ENCODE assay signal across 10 cellular contexts in genomic region chr16:50309527-50310307, GRCh38. TPM values are rescaled to one million over a fixed set of nuclear protein-coding genes. Genes with fewer than 3 reads are reported as not detected.
DNase-seq lines count a peak whose midpoint lies in the region; ATAC-seq and TF ChIP-seq lines count a peak whose summit lies in the region.
"Had no signal": no experiment of that assay in that cellular context is flagged by ENCODE, and none has a peak within 500 bp of the region (broad histone marks: within the 10 kb centered on the region; RNA-seq: fewer than 3 reads in every experiment).

No MANE protein-coding gene starts in this region.

- no peaks in the 10 kb centered on the region for H3K9me3 Mint-ChIP-seq in CD14-positive monocyte
- H3K9me3 Mint-ChIP-seq in activated naive CD8-positive, alpha-beta T cell (ENCODE audit: low read depth), result no peaks in the 10 kb centered on the region

- 88 to 94% methylated on average over 13 to 14 of the region's 15 CpGs for WGBS in mesodermal cell (ENCODE audit: insufficient coverage in 2 of 2), 2 experiments

- intact Hi-C loops in CD14-positive monocyte (cut with micrococcal nuclease), result no loop called here

- H3K36me3 Mint-ChIP-seq in CD14-positive monocyte, result peaks cover 75 to 98% of the 10 kb centered on the region in 2 donors
- peaks cover 2% of the 10 kb centered on the region for H3K36me3 Mint-ChIP-seq in activated naive CD8-positive, alpha-beta T cell

- H3K4me3 Mint-ChIP-seq in CD14-positive monocyte, result no peak overlapping the region
- no peak overlapping the region for H3K4me3 Mint-ChIP-seq in activated naive CD8-positive, alpha-beta T cell

- peaks cover 0 to 2% (median 1%) of the 10 kb centered on the region in 3 donors for H3K27me3 Mint-ChIP-seq in CD14-positive monocyte (ENCODE audit: low read depth in 3 of 3)
- no peaks in the 10 kb centered on the region for H3K27me3 Mint-ChIP-seq in activated naive CD8-positive, alpha-beta T cell
- H3K27me3 Mint-ChIP-seq: progenitor cell of endocrine pancreas had no signal

- peak overlapping the region; percentile 16 for H3K27ac ChIP-seq in mesodermal cell (ENCODE audit: low read depth, low read length, severe bottlenecking)

- no peak overlapping the region for H3K4me3 ChIP-seq in mesodermal cell (ENCODE audit: extremely low read depth, insufficient read depth, low read length, poor library complexity, severe bottlenecking)

- TF ChIP-seq CTCF in CD14-positive monocyte (IDR thresholded peaks at IDR 0.05), result no peak
- no peak for TF ChIP-seq CTCF in GM20000 (IDR thresholded peaks at IDR 0.05; ENCODE audit: extremely low read depth, missing control alignments)

- H3K4me1 ChIP-seq in mesodermal cell (ENCODE audit: control insufficient read depth, insufficient read depth, low read length, poor library complexity, severe bottlenecking), result peaks cover 17% of the 10 kb centered on the region

- ATAC-seq in GM19328 (IDR thresholded peaks at IDR 0.05; ENCODE audit: unreplicated experiment) (no peak), HG03108 (IDR thresholded peaks at IDR 0.05; ENCODE audit: unreplicated experiment) (no peak)

- H3K4me1 Mint-ChIP-seq in CD14-positive monocyte, result peaks cover 28% of the 10 kb centered on the region
- H3K4me1 Mint-ChIP-seq in activated naive CD8-positive, alpha-beta T cell (ENCODE audit: low read depth), result peaks cover 15% of the 10 kb centered on the region

- peaks cover 26% of the 10 kb centered on the region for H3K36me3 ChIP-seq in mesodermal cell (ENCODE audit: control insufficient read depth, insufficient read depth, low read length)

- H3K9me3 ChIP-seq in mesodermal cell (ENCODE audit: control insufficient read depth, low read length), result no peaks in the 10 kb centered on the region

- DNase-seq in CD14-positive monocyte (ENCODE audit: low spot score), result no peak
- DNase-seq in HPDE6-E6E7 (ENCODE audit: extremely low spot score), result peak; percentile 33
- no peak for DNase-seq in GM20000 (ENCODE audit: low spot score)
- no peak for DNase-seq in cerebellar nuclear complex (lab: John Stamatoyannopoulos, UW)
- DNase-seq: NCI-H1694 had no signal

- peak overlapping the region; percentile 74 to 84 (median 78) for H3K27ac Mint-ChIP-seq in CD14-positive monocyte
- peak overlapping the region; percentile 58 for H3K27ac Mint-ChIP-seq in activated naive CD8-positive, alpha-beta T cell
- H3K27ac Mint-ChIP-seq: progenitor cell of endocrine pancreas had no signal

RNA-seq across cellular contexts. Expression of gene ADCY7, which starts 43.4 kb away (rescaled TPM):
- polyA plus RNA-seq in CD14-positive monocyte, result 10 to 100 TPM; 53.1 to 91.5 TPM
- polyA plus RNA-seq in mesodermal cell (2013, experiment 1 of 2), result 21.2 TPM
- polyA plus RNA-seq in mesodermal cell (2013, experiment 2 of 2), result 17.3 TPM

RNA-seq across cellular contexts. Expression of gene BRD7, which starts 59.1 kb away (rescaled TPM):
- 10 to 100 TPM; 11.4 to 21.2 TPM for polyA plus RNA-seq in CD14-positive monocyte
- 104 TPM for polyA plus RNA-seq in mesodermal cell (2013, experiment 1 of 2)
- 112 TPM for polyA plus RNA-seq in mesodermal cell (2013, experiment 2 of 2)
